ENCODE assay signal across 12 cellular contexts in genomic region chr19:50202962-50203280, GRCh38. TPM values are rescaled to one million over a fixed set of nuclear protein-coding genes. Genes with fewer than 3 reads are reported as not detected.
DNase-seq lines count a peak whose midpoint lies in the region; FAIRE-seq and TF ChIP-seq lines count a peak whose summit lies in the region.
"Had no signal": no experiment of that assay in that cellular context is flagged by ENCODE, and none has a peak within 500 bp of the region (broad histone marks: within the 10 kb centered on the region; RNA-seq: fewer than 3 reads in every experiment).

No MANE protein-coding gene starts in this region.

- CTCF ChIA-PET in Calu3 (lab: Charles Lee), result interaction anchor here (0.5 to 1.5 kb wide), 7 partner anchors 12 to 177 kb away, joined by 3 to 15 read pairs (median 4); partner anchors contain the start of gene ZNF473

- H3K4me3 ChIP-seq in iPS-18c (ENCODE audit: insufficient read depth, low read depth, low read length) (peak overlapping the region; percentile 50), retinal pigment epithelial cell (ENCODE audit: low read length) (peak overlapping the region; percentile 37)

- peak overlapping the region; percentile 97 for H3K4me3 Mint-ChIP-seq in Calu3 (ENCODE audit: low read depth, unreplicated experiment)

- peak overlapping the region; percentile 81 for H3K27ac ChIP-seq in angular gyrus (ENCODE audit: low read depth, low read length)

- no peaks in the 10 kb centered on the region for H3K27me3 Mint-ChIP-seq in Calu3 (ENCODE audit: unreplicated experiment)

- no peak for DNase-seq in Calu3
- no peak for DNase-seq in retinal pigment epithelial cell (ENCODE audit: low read depth)
- DNase-seq in dermis blood vessel endothelial cell, result no peak
- DNase-seq in stimulated activated CD4-positive, alpha-beta T cell treated with anti-CD3 and anti-CD28 coated beads, Interleukin-4, amount 100 ng/mL, for 24 hours, result no peak
- DNase-seq in EL, result no peak
- no peak for DNase-seq in urothelium cell line (ENCODE audit: low spot score)
- DNase-seq: activated CD4-positive, alpha-beta T cell treated with anti-CD3 and anti-CD28 coated beads, Interleukin-2, amount 50 U/mL, for 4 hours; KG1 had no signal

- peaks cover 50% of the 10 kb centered on the region for H3K4me1 Mint-ChIP-seq in Calu3 (ENCODE audit: low read depth, unreplicated experiment)

- intact Hi-C loops in Calu3 (cut with micrococcal nuclease; ENCODE audit: unreplicated experiment), result loop anchor here (2.0 kb wide), 1 partner anchor 14 kb away; no protein-coding TSS in a partner anchor

- no peak overlapping the region for H3K27ac Mint-ChIP-seq in Calu3 (ENCODE audit: unreplicated experiment)

- no peak for FAIRE-seq in urothelium cell line (lab: Jason Lieb, UNC)
- FAIRE-seq: D721Med had no signal

- no peaks in the 10 kb centered on the region for H3K9me3 Mint-ChIP-seq in Calu3 (ENCODE audit: low read depth, unreplicated experiment)

- no peak for TF ChIP-seq CTCF in Calu3 (IDR thresholded peaks at IDR 0.05; ENCODE audit: unreplicated experiment)
- TF ChIP-seq CTCF in retinal pigment epithelial cell (conservative IDR thresholded peaks at IDR 0.05; ENCODE audit: low read depth, low read length), result no peak

- H3K9me3 ChIP-seq in iPS-18c (ENCODE audit: control insufficient read depth, insufficient read depth, low read length), result peaks cover 6% of the 10 kb centered on the region

- BruUV-seq in Calu3 (replicated peaks; lab: Mats Ljungman, UMichigan), result TSS peak; percentile 50

- H3K36me3 Mint-ChIP-seq in Calu3 (ENCODE audit: insufficient read depth, unreplicated experiment), result peaks cover 44% of the 10 kb centered on the region

RNA-seq across cellular contexts. Expression of gene MYH14, which starts 0.5 kb away (rescaled TPM):
- total RNA-seq in Calu3 (2022) (255 and 312 TPM in 2 replicates), dermis blood vessel endothelial cell (0.17 and 0.28 TPM in 2 replicates)
- total RNA-seq: myocyte had no signal

RNA-seq across cellular contexts. Expression of gene IZUMO2, which starts 39.8 kb away (rescaled TPM):
- total RNA-seq in Calu3 (2022) (not detected in 2 replicates), dermis blood vessel endothelial cell (not detected in 2 replicates)
- total RNA-seq: myocyte had no signal

Comparison
In these comparisons a context has a peak if more than half of its experiments do, and no peak if none do; other contexts are left out.
1. RNA of gene MYH14, which starts 0.5 kb away (total RNA-seq): 255 to 312 TPM in Calu3; 0.17 to 0.28 TPM in dermis blood vessel endothelial cell; every median in the first group is over 100 times any median in the second.